In the genomic region with DNA sequence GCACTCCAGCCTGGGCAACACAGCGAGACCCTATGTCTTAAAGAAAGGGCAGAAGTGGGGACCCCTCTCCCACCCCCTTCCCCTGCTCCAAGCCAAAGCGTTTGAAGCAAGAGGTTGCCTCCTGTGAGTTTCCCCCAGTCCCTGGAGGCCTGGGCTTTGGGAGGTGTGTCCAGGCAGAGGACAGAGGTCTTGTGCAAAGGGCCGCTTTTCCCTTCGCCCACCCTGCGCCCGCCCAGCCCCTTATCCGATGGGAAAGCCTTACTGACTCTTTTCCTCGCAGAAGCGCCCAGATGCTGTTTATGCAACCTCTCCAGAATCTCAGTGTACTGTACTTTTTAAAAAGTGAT, we compare ENCODE assay signal across 9 cellular contexts. TPM values are rescaled to one million over a fixed set of nuclear protein-coding genes. Genes with fewer than 3 reads are reported as not detected.
DNase-seq lines count a peak whose midpoint lies in the region; ATAC-seq, FAIRE-seq and TF ChIP-seq lines count a peak whose summit lies in the region.
"Had no signal": no experiment of that assay in that cellular context is flagged by ENCODE, and none has a peak within 500 bp of the region (broad histone marks: within the 10 kb centered on the region; RNA-seq: fewer than 3 reads in every experiment).

No MANE protein-coding gene starts in this region.

- 96% methylated on average over 9 of the region's 9 CpGs; no CpG with 5 or more reads in 1 of the 2 experiments for WGBS in H1 (ENCODE audit: extremely low coverage in 1 of 2, insufficient coverage in 1 of 2, insufficient read length in 1 of 2, insufficient replicate concordance in 2 of 2, low coverage in 1 of 2, low lambda C conversion rate in 2 of 2, missing lambda C conversion rate in 1 of 2), 2 experiments
- no CpG with 5 or more reads among the region's 9 CpGs for WGBS in neuronal stem cell (ENCODE audit: extremely low coverage in 2 of 2, insufficient read length in 2 of 2, insufficient replicate concordance in 1 of 2), 2 donors

- POLR2A ChIA-PET in H1 (lab: Charles Lee; ENCODE audit: partially characterized antibody): interaction anchor here (1.4 kb wide), 1 partner anchor 54 kb away, joined by 3 read pairs; no protein-coding TSS in a partner anchor

- H3K36me3 ChIP-seq in CD4-positive, CD25-positive, alpha-beta regulatory T cell (ENCODE audit: control insufficient read depth, insufficient read depth, low read length): no peaks in the 10 kb centered on the region
- H3K36me3 ChIP-seq in MM.1S (replicated peaks; ENCODE audit: insufficient read depth, low read length): no peaks in the 10 kb centered on the region
- H3K36me3 ChIP-seq in H1 (ENCODE audit: control insufficient read depth in 2 of 4, insufficient read depth in 4 of 4, low read length in 3 of 4): peaks cover 0 to 6% (median 0%) of the 10 kb centered on the region in 4 experiments; a peak in 1 of 8 replicates
- peaks cover 0 to 13% of the 10 kb centered on the region in 2 donors for H3K36me3 ChIP-seq in neuronal stem cell (replicated peaks in 1 of 2; ENCODE audit: control insufficient read depth in 2 of 2, insufficient read depth in 2 of 2, low read length in 2 of 2)
- H3K36me3 ChIP-seq: MG63 had no signal

- H2BK20ac ChIP-seq in H1 (ENCODE audit: low read length): no peak overlapping the region

- no peak overlapping the region for H3K27ac ChIP-seq in CD4-positive, CD25-positive, alpha-beta regulatory T cell (ENCODE audit: insufficient read depth, low read length, poor library complexity, severe bottlenecking)
- H3K27ac ChIP-seq in MM.1S (ENCODE audit: low read length) (no peak overlapping the region), H1 (ENCODE audit: low read depth, low read length) (no peak overlapping the region), neuronal stem cell (replicated peaks; ENCODE audit: low read length) (no peak overlapping the region)

- H2BK12ac ChIP-seq in H1 (ENCODE audit: low read depth, low read length) (no peak overlapping the region), neuronal stem cell (ENCODE audit: low read length) (no peak overlapping the region)

- no peak overlapping the region for H4K5ac ChIP-seq in H1 (ENCODE audit: insufficient read length, low read depth, low read length)

- DNase-seq in CD4-positive, CD25-positive, alpha-beta regulatory T cell: no peak
- DNase-seq in MM.1S (no peak), H1 (ENCODE audit: low read depth in 1 of 2, low spot score in 2 of 2) (no peak), neuronal stem cell (ENCODE audit: low spot score) (no peak), frontal cortex (ENCODE audit: low spot score in 2 of 2) (no peak), NCI-H1694 (lab: John Stamatoyannopoulos, UW) (no peak)
- DNase-seq: MG63 had no signal

- no peak overlapping the region for H2AK5ac ChIP-seq in H1 (ENCODE audit: low read depth, low read length)
- peak overlapping the region; percentile 63 for H2AK5ac ChIP-seq in neuronal stem cell (ENCODE audit: low read depth, low read length)

- no peaks in the 10 kb centered on the region for H3K9me3 Mint-ChIP-seq in CD4-positive, CD25-positive, alpha-beta regulatory T cell

- no peak overlapping the region for H3K23ac ChIP-seq in H1 (ENCODE audit: insufficient read length)
- no peak overlapping the region for H3K23ac ChIP-seq in neuronal stem cell (ENCODE audit: low read depth, low read length, poor library complexity)

- peak overlapping the region in 1 of 3 donors; percentile 20 for H3K27ac Mint-ChIP-seq in CD4-positive, CD25-positive, alpha-beta regulatory T cell

- no peak overlapping the region for H3K56ac ChIP-seq in H1 (replicated peaks; ENCODE audit: insufficient read length, low read depth, low read length)

- H2AFZ ChIP-seq in MM.1S (ENCODE audit: low read length) (peak overlapping the region; percentile 82), H1 (ENCODE audit: low read length) (0 out of 2 replicates have a peak overlapping the region, but pooled peaks have one; percentile 6), neuronal stem cell (ENCODE audit: low read length) (no peak overlapping the region)

- peaks cover 0 to 21% (median 6%) of the 10 kb centered on the region in 4 donors for H3K4me1 Mint-ChIP-seq in CD4-positive, CD25-positive, alpha-beta regulatory T cell

- no peak for ATAC-seq in CD4-positive, CD25-positive, alpha-beta regulatory T cell (ENCODE audit: low read depth in 2 of 2)
- ATAC-seq in GM21619 (IDR thresholded peaks at IDR 0.05; ENCODE audit: unreplicated experiment) (no peak), GM21381 (IDR thresholded peaks at IDR 0.05; ENCODE audit: unreplicated experiment) (no peak)

- H4K91ac ChIP-seq in H1 (replicated peaks; ENCODE audit: insufficient read length, low read length) (no peak overlapping the region), neuronal stem cell (ENCODE audit: low read depth, low read length, poor library complexity) (no peak overlapping the region)

- no peak for TF ChIP-seq EP300 in H1 (IDR thresholded peaks at IDR 0.05; ENCODE audit: borderline replicate concordance in 1 of 2, low read depth in 2 of 2, low read length in 2 of 2)

- H3K79me1 ChIP-seq in H1 (ENCODE audit: low read depth, low read length) (no peaks in the 10 kb centered on the region), neuronal stem cell (ENCODE audit: low read depth, low read length) (no peaks in the 10 kb centered on the region)

- no peak for TF ChIP-seq RAD21 in H1 (IDR thresholded peaks at IDR 0.05 in 1 of 2, conservative IDR thresholded peaks at IDR 0.05 in 1 of 2; ENCODE audit: low read depth in 2 of 2, low read length in 2 of 2)

- H3K18ac ChIP-seq in H1 (ENCODE audit: extremely low read depth, low read length) (peak overlapping the region; percentile 48; the same call in 1 of the 2 replicates), neuronal stem cell (ENCODE audit: low read length) (peak overlapping the region; percentile 71)

- no peaks in the 10 kb centered on the region for H3K27me3 Mint-ChIP-seq in CD4-positive, CD25-positive, alpha-beta regulatory T cell

- H2BK5ac ChIP-seq in H1 (ENCODE audit: low read depth, low read length) (no peak overlapping the region), neuronal stem cell (ENCODE audit: low read length) (no peak overlapping the region)

- H3K9ac ChIP-seq in MM.1S (ENCODE audit: low read length) (peak overlapping the region; percentile 29; the same call in 1 of the 2 replicates), H1 (replicated peaks in 1 of 4; ENCODE audit: extremely low read depth in 1 of 4, low read depth in 3 of 4, low read length in 3 of 4) (no peak overlapping the region), neuronal stem cell (ENCODE audit: low read depth, low read length, poor library complexity) (no peak overlapping the region)

- H3K4me3 Mint-ChIP-seq in CD4-positive, CD25-positive, alpha-beta regulatory T cell: peak overlapping the region in 3 of 4 donors; percentile 57 to 78 (median 66)

- no peaks in the 10 kb centered on the region for H3K23me2 ChIP-seq in H1 (ENCODE audit: low read depth, low read length)

- CTCF ChIA-PET in H1 (lab: Charles Lee; ENCODE audit: partially characterized antibody): interaction anchor here (0.6 to 2.0 kb wide), 3 partner anchors 22 to 715 kb away, joined by 4 read pairs; no protein-coding TSS in a partner anchor

- H2BK120ac ChIP-seq in H1 (replicated peaks; ENCODE audit: low read depth, low read length) (no peak overlapping the region), neuronal stem cell (ENCODE audit: low read depth, low read length) (no peak overlapping the region)

- H3K4me3 ChIP-seq in CD4-positive, CD25-positive, alpha-beta regulatory T cell (ENCODE audit: low read depth, low read length): no peak overlapping the region
- H3K4me3 ChIP-seq in MM.1S (ENCODE audit: low read length) (peak overlapping the region; percentile 57), H1 (ENCODE audit: extremely low read depth in 1 of 4, insufficient read depth in 2 of 4, low read depth in 3 of 4, low read length in 4 of 4) (peak overlapping the region in 3 of 4 experiments; percentile 7 to 51 (median 12); a peak in 3 of 8 replicates), neuronal stem cell (ENCODE audit: low read length in 2 of 2) (no peak overlapping the region)
- H3K4me3 ChIP-seq: MG63 had no signal

- H3K36me3 Mint-ChIP-seq in CD4-positive, CD25-positive, alpha-beta regulatory T cell: no peaks in the 10 kb centered on the region

- H3K9me3 ChIP-seq in CD4-positive, CD25-positive, alpha-beta regulatory T cell (ENCODE audit: control insufficient read depth in 2 of 2, low read length in 2 of 2): no peaks in the 10 kb centered on the region
- no peaks in the 10 kb centered on the region for H3K9me3 ChIP-seq in MM.1S (replicated peaks; ENCODE audit: insufficient read depth, low read length)
- no peaks in the 10 kb centered on the region for H3K9me3 ChIP-seq in H1 (ENCODE audit: insufficient read depth in 2 of 2, low read depth in 1 of 2, low read length in 1 of 2)
- peaks cover 0 to 1% of the 10 kb centered on the region in 2 donors for H3K9me3 ChIP-seq in neuronal stem cell (replicated peaks in 1 of 2; ENCODE audit: control insufficient read depth in 2 of 2, insufficient read depth in 1 of 2, low read depth in 1 of 2, low read length in 2 of 2)
- H3K9me3 ChIP-seq: MG63 had no signal

- H3K14ac ChIP-seq in H1 (ENCODE audit: insufficient read length) (no peak overlapping the region), neuronal stem cell (ENCODE audit: low read length) (no peak overlapping the region)

- TF ChIP-seq POLR2A in H1 (IDR thresholded peaks at IDR 0.05; ENCODE audit: control extremely low read depth in 1 of 2, low read depth in 2 of 2, low read length in 2 of 2): no peak

- H2BK15ac ChIP-seq in H1 (ENCODE audit: low read length) (no peak overlapping the region), neuronal stem cell (ENCODE audit: low read length) (no peak overlapping the region)

- H3K4ac ChIP-seq in H1 (replicated peaks; ENCODE audit: insufficient read length, low read depth, low read length) (no peak overlapping the region), neuronal stem cell (ENCODE audit: low read length) (no peak overlapping the region)

- no peaks in the 10 kb centered on the region for H3K27me3 ChIP-seq in CD4-positive, CD25-positive, alpha-beta regulatory T cell (ENCODE audit: control insufficient read depth, insufficient read depth, low read length)
- no peaks in the 10 kb centered on the region for H3K27me3 ChIP-seq in MM.1S (replicated peaks; ENCODE audit: insufficient read depth, low read length)
- no peaks in the 10 kb centered on the region for H3K27me3 ChIP-seq in H1 (replicated peaks in 1 of 4; ENCODE audit: control insufficient read depth in 3 of 4, extremely low read depth in 1 of 4, insufficient read depth in 3 of 4, low read length in 3 of 4)
- no peaks in the 10 kb centered on the region for H3K27me3 ChIP-seq in neuronal stem cell (ENCODE audit: control insufficient read depth in 3 of 3, insufficient read depth in 3 of 3, low read depth in 1 of 3, low read length in 3 of 3)
- H3K27me3 ChIP-seq: MG63 had no signal

- FAIRE-seq in H1 (lab: Jason Lieb, UNC): no peak
- FAIRE-seq in frontal cortex (lab: Jason Lieb, UNC): no peak

- H4K8ac ChIP-seq in H1 (ENCODE audit: extremely low read depth, insufficient read depth, low read length): peak overlapping the region; percentile 87; the same call in 1 of the 2 replicates
- H4K8ac ChIP-seq in neuronal stem cell (ENCODE audit: low read depth, low read length): no peak overlapping the region

- H3K79me2 ChIP-seq in MM.1S (ENCODE audit: low read length) (no peaks in the 10 kb centered on the region), H1 (ENCODE audit: control insufficient read depth in 1 of 2, insufficient read depth in 2 of 2, low read length in 2 of 2) (no peaks in the 10 kb centered on the region)

- H3K9me2 ChIP-seq in MM.1S (replicated peaks; ENCODE audit: insufficient read depth, low read length): no peaks in the 10 kb centered on the region

- H3K4me2 ChIP-seq in MM.1S (ENCODE audit: low read depth, low read length) (peak overlapping the region; percentile 78), H1 (ENCODE audit: insufficient read depth in 1 of 2, low read depth in 2 of 2, low read length in 2 of 2) (peak overlapping the region; percentile 43 to 58; a peak in 3 of 4 replicates), neuronal stem cell (ENCODE audit: insufficient read depth, low read length, poor library complexity, severe bottlenecking) (peak overlapping the region; percentile 40)

- peaks cover 16% of the 10 kb centered on the region for H3K4me1 ChIP-seq in CD4-positive, CD25-positive, alpha-beta regulatory T cell (ENCODE audit: control insufficient read depth, insufficient read depth, low read length, poor library complexity, severe bottlenecking)
- H3K4me1 ChIP-seq in MM.1S (ENCODE audit: low read length) (no peaks in the 10 kb centered on the region; the same call in 1 of the 2 replicates), H1 (replicated peaks in 1 of 4; ENCODE audit: control insufficient read depth in 3 of 4, insufficient read depth in 4 of 4, low read length in 3 of 4) (peaks cover 2 to 5% (median 3%) of the 10 kb centered on the region in 4 experiments; a peak in 5 of 7 replicates), neuronal stem cell (ENCODE audit: control insufficient read depth in 2 of 2, insufficient read depth in 1 of 2, low read depth in 1 of 2, low read length in 2 of 2) (peaks cover 0 to 5% of the 10 kb centered on the region in 2 donors)

- H3F3A ChIP-seq in MM.1S (ENCODE audit: insufficient read depth, low read length): no peaks in the 10 kb centered on the region

- TF ChIP-seq CTCF in MM.1S (IDR thresholded peaks at IDR 0.05; ENCODE audit: low read length) (no peak), H1 (IDR thresholded peaks at IDR 0.05; ENCODE audit: control extremely low read depth in 1 of 3, insufficient read depth in 1 of 3, low read depth in 1 of 3, low read length in 3 of 3) (no peak)

- no peaks in the 10 kb centered on the region for H4K20me1 ChIP-seq in MM.1S (ENCODE audit: insufficient read depth, low read length)
- H4K20me1 ChIP-seq in H1 (replicated peaks in 1 of 2; ENCODE audit: control insufficient read depth in 1 of 2, insufficient read depth in 2 of 2, low read length in 2 of 2): no peaks in the 10 kb centered on the region

RNA-seq across cellular contexts. Expression of a gene that starts 50.6 kb away (rescaled TPM):
- total RNA-seq in CD4-positive, CD25-positive, alpha-beta regulatory T cell: 125 TPM
- 10 to 100 TPM; 37.7 to 47.6 (median 40.6) TPM for polyA plus RNA-seq in CD4-positive, CD25-positive, alpha-beta regulatory T cell
- 311 and 316 TPM in 2 replicates for total RNA-seq in H1 (2021; fragmentation: NEBNext Ultra II Directional; extraction: Animal tissue kit (Norgen Biotek cat#: 25700))
- polyA plus RNA-seq in H1 (2011; rRNA removed): 46.7 and 100 TPM in 2 replicates
- 97.4 TPM for polyA plus RNA-seq in H1 (2011; cell fraction: cytosol; rRNA removed)
- 157 TPM for polyA plus RNA-seq in H1 (2011; cell fraction: nucleus; rRNA removed)
- polyA plus RNA-seq in H1 (2012, experiment 1 of 2): 115 to 199 TPM (median 139 TPM) in 4 replicates
- 16.4 TPM for polyA plus RNA-seq in H1 (2012, experiment 2 of 2)
- 244 TPM for polyA plus RNA-seq in H1 (2013, experiment 1 of 2)
- polyA plus RNA-seq in H1 (2013, experiment 2 of 2): 229 TPM
- polyA minus RNA-seq in H1 (2011; rRNA and poly(A)+ RNA removed): 77.3 and 91.8 TPM in 2 replicates
- 88.3 TPM for polyA minus RNA-seq in H1 (2011; cell fraction: cytosol; rRNA and poly(A)+ RNA removed)
- 212 TPM for polyA minus RNA-seq in H1 (2011; cell fraction: nucleus; rRNA and poly(A)+ RNA removed)
- 277 TPM for polyA plus RNA-seq in neuronal stem cell (2013, experiment 1 of 2)
- 283 TPM for polyA plus RNA-seq in neuronal stem cell (2013, experiment 2 of 2)
- total RNA-seq in frontal cortex: 236 TPM

Comparison
In these comparisons a context has a peak if more than half of its experiments do, and no peak if none do; other contexts are left out.
1. H3K4me3 ChIP-seq: peak in MM.1S (single experiment) and H1 (3 of 4); none in CD4-positive, CD25-positive, alpha-beta regulatory T cell (single experiment) and neuronal stem cell (0 of 2).
2. Peak in every context shown above with its lines, with median percentiles within 50 percentile points of each other: H3K4me2 ChIP-seq.